In genomic region chr13:113298001-113298945, GRCh38 we compare ENCODE assay signal across 8 cellular contexts. TPM values are rescaled to one million over a fixed set of nuclear protein-coding genes. Genes with fewer than 3 reads are reported as not detected.
DNase-seq lines count a peak whose midpoint lies in the region; ATAC-seq, FAIRE-seq and TF ChIP-seq lines count a peak whose summit lies in the region.

No MANE protein-coding gene starts in this region.

- peak overlapping the region; percentile 97 for H3K27ac Mint-ChIP-seq in activated T-helper 2 cell treated with anti-CD3 and anti-CD28 coated beads, Interferon-gamma antibody, Interleukin-2, Interleukin-4, amounts not matched to agents 10 μg/mL and 5 μg/mL and 100 μg/mL, durations not matched to agents 14 hours and 24 hours and 36 hours

- H3K4me2 ChIP-seq in keratinocyte (ENCODE audit: control insufficient read depth, extremely low read depth, insufficient read depth, low read depth, low read length), result peak overlapping the region; percentile 96

- TF ChIP-seq CTCF in heart right ventricle (IDR thresholded peaks at IDR 0.05) (no peak), keratinocyte (optimal IDR thresholded peaks at IDR 0.05 in 1 of 3, IDR thresholded peaks at IDR 0.05 in 1 of 3, conservative IDR thresholded peaks at IDR 0.05 in 1 of 3; ENCODE audit: extremely low read depth in 1 of 3, insufficient read depth in 2 of 3, low read length in 3 of 3) (no peak), thoracic aorta (IDR thresholded peaks at IDR 0.05) (no peak)

- H3K4me1 Mint-ChIP-seq in activated T-helper 2 cell treated with anti-CD3 and anti-CD28 coated beads, Interferon-gamma antibody, Interleukin-2, Interleukin-4, amounts not matched to agents 10 μg/mL and 5 μg/mL and 100 μg/mL, durations not matched to agents 14 hours and 24 hours and 36 hours (ENCODE audit: low read depth), result peaks cover 21% of the 10 kb centered on the region

- H3K9ac ChIP-seq in keratinocyte (ENCODE audit: control insufficient read depth, extremely low read depth, insufficient read depth, low read length), result peak overlapping the region; percentile 97

- dilution Hi-C loops in keratinocyte (cut with MboI; ENCODE audit: extremely low pct_ligation_motif_present, low sequenced_read_pairs), result no loop called here

- H3K9me3 Mint-ChIP-seq in activated T-helper 2 cell treated with anti-CD3 and anti-CD28 coated beads, Interferon-gamma antibody, Interleukin-2, Interleukin-4, amounts not matched to agents 10 μg/mL and 5 μg/mL and 100 μg/mL, durations not matched to agents 14 hours and 24 hours and 36 hours, result no peaks in the 10 kb centered on the region

- peak overlapping the region; percentile 96 for H3K4me3 Mint-ChIP-seq in activated T-helper 2 cell treated with anti-CD3 and anti-CD28 coated beads, Interferon-gamma antibody, Interleukin-2, Interleukin-4, amounts not matched to agents 10 μg/mL and 5 μg/mL and 100 μg/mL, durations not matched to agents 14 hours and 24 hours and 36 hours (ENCODE audit: low read depth)

- H3K4me1 ChIP-seq in heart right ventricle (peaks cover 0 to 38% (median 22%) of the 10 kb centered on the region in 9 donors), keratinocyte (ENCODE audit: control insufficient read depth, extremely low read depth, insufficient read depth, low read length) (peaks cover 17% of the 10 kb centered on the region), thoracic aorta (ENCODE audit: control insufficient read depth in 1 of 2, low read depth in 2 of 2) (peaks cover 14 to 22% of the 10 kb centered on the region in 2 donors)

- no peaks in the 10 kb centered on the region for H3K27me3 ChIP-seq in heart right ventricle
- H3K27me3 ChIP-seq in keratinocyte (ENCODE audit: control insufficient read depth, extremely low read depth, insufficient read depth, low read length), result peaks cover 7% of the 10 kb centered on the region
- no peaks in the 10 kb centered on the region for H3K27me3 ChIP-seq in thoracic aorta (replicated peaks; ENCODE audit: insufficient read depth)

- H3K9me3 ChIP-seq in heart right ventricle (no peaks in the 10 kb centered on the region), keratinocyte (ENCODE audit: control insufficient read depth, low read depth, low read length) (no peaks in the 10 kb centered on the region), thoracic aorta (no peaks in the 10 kb centered on the region)

- DNase-seq in heart right ventricle (no peak), left cardiac atrium (no peak), keratinocyte (ENCODE audit: low read depth, low spot score) (no peak), thoracic aorta (ENCODE audit: low spot score) (no peak), NCI-H446 treated with DMSO at 0.1 percent for 48 hours (lab: John Stamatoyannopoulos, UW) (no peak)
- DNase-seq in activated T-helper 2 cell treated with anti-CD3 and anti-CD28 coated beads, Interferon-gamma antibody, Interleukin-2, Interleukin-4, amounts not matched to agents 10 μg/mL and 5 μg/mL and 100 μg/mL, durations not matched to agents 14 hours and 24 hours and 36 hours (ENCODE audit: low spot score), result no peak

- 33 to 36% methylated on average over 21 of the region's 21 CpGs for WGBS in heart right ventricle, 2 donors

- no peak for ATAC-seq in heart right ventricle
- no peak for ATAC-seq in left cardiac atrium
- no peak for ATAC-seq in thoracic aorta (ENCODE audit: insufficient number of reproducible peaks, low FRiP score, low read depth)
- ATAC-seq in HG03378 (IDR thresholded peaks at IDR 0.05; ENCODE audit: unreplicated experiment), result no peak
- ATAC-seq in GM21515 (IDR thresholded peaks at IDR 0.05; ENCODE audit: unreplicated experiment), result no peak

- FAIRE-seq in keratinocyte (lab: Jason Lieb, UNC), result peak; percentile 91

- H3K27ac ChIP-seq in heart right ventricle (peak overlapping the region in 7 of 10 donors; percentile 78 to 96 (median 86)), keratinocyte (ENCODE audit: control insufficient read depth, insufficient read depth, low read length) (peak overlapping the region; percentile 90), thoracic aorta (peak overlapping the region; percentile 75 to 78)

- peak overlapping the region; percentile 68 to 95 (median 82) for H3K4me3 ChIP-seq in heart right ventricle
- peak overlapping the region; percentile 83 to 96 (median 94) for H3K4me3 ChIP-seq in keratinocyte (ENCODE audit: control insufficient read depth in 2 of 3, extremely low read depth in 1 of 3, insufficient read depth in 2 of 3, low read depth in 1 of 3, low read length in 3 of 3)
- H3K4me3 ChIP-seq in thoracic aorta, result peak overlapping the region; percentile 86

- H3K27me3 Mint-ChIP-seq in activated T-helper 2 cell treated with anti-CD3 and anti-CD28 coated beads, Interferon-gamma antibody, Interleukin-2, Interleukin-4, amounts not matched to agents 10 μg/mL and 5 μg/mL and 100 μg/mL, durations not matched to agents 14 hours and 24 hours and 36 hours (ENCODE audit: low read depth), result peaks cover 8% of the 10 kb centered on the region

- peaks cover 60% of the 10 kb centered on the region for H3K79me2 ChIP-seq in keratinocyte (ENCODE audit: control insufficient read depth, insufficient read depth, low read length)

- H2AFZ ChIP-seq in keratinocyte (ENCODE audit: control insufficient read depth, low read length), result no peak overlapping the region

- peaks cover 10% of the 10 kb centered on the region for H3K36me3 Mint-ChIP-seq in activated T-helper 2 cell treated with anti-CD3 and anti-CD28 coated beads, Interferon-gamma antibody, Interleukin-2, Interleukin-4, amounts not matched to agents 10 μg/mL and 5 μg/mL and 100 μg/mL, durations not matched to agents 14 hours and 24 hours and 36 hours (ENCODE audit: low read depth)

- H4K20me1 ChIP-seq in keratinocyte (ENCODE audit: control insufficient read depth, extremely low read depth, insufficient read depth, low read length), result peaks cover 15% of the 10 kb centered on the region

- H3K9me1 ChIP-seq in keratinocyte (ENCODE audit: control insufficient read depth, extremely low read depth, insufficient read depth, low read length), result no peaks in the 10 kb centered on the region

- intact Hi-C loops in heart right ventricle (cut with DNase I), result loop anchor here in 1 of 10 donors (5.0 kb wide), 1 partner anchor 94 kb away; no protein-coding TSS in a partner anchor
- intact Hi-C loops in left cardiac atrium (cut with DNase I), result no loop called here
- intact Hi-C loops in activated T-helper 2 cell treated with anti-CD3 and anti-CD28 coated beads, Interferon-gamma antibody, Interleukin-2, Interleukin-4, amounts not matched to agents 10 μg/mL and 5 μg/mL and 100 μg/mL, durations not matched to agents 14 hours and 24 hours and 36 hours (cut with micrococcal nuclease), result no loop called here

- peaks cover 0 to 16% (median 0%) of the 10 kb centered on the region in 9 donors for H3K36me3 ChIP-seq in heart right ventricle
- peaks cover 0 to 2% of the 10 kb centered on the region in 2 experiments for H3K36me3 ChIP-seq in keratinocyte (ENCODE audit: control insufficient read depth in 2 of 2, extremely low read depth in 1 of 2, insufficient read depth in 2 of 2, low read length in 2 of 2)
- H3K36me3 ChIP-seq in thoracic aorta, result no peaks in the 10 kb centered on the region

RNA-seq across cellular contexts. Expression of gene LAMP1, which starts 1.2 kb away (rescaled TPM):
- total RNA-seq in heart right ventricle (100 to 1,000 TPM in 5 of 10 donors, 10 to 100 TPM in 5; 80.4 to 153 (median 101) TPM), left cardiac atrium (100 to 1,000 TPM; 122 to 128 TPM), thoracic aorta (100 to 1,000 TPM; 145 to 210 TPM)
- polyA plus RNA-seq in heart right ventricle (10 to 100 TPM; 35.9 to 72.6 TPM), keratinocyte (202 to 251 TPM (median 232 TPM) in 3 replicates)
- 57.7 and 58.4 TPM in 2 replicates for total RNA-seq in activated T-helper 2 cell treated with anti-CD3 and anti-CD28 coated beads, Interferon-gamma antibody, Interleukin-2, Interleukin-4, amounts not matched to agents 10 μg/mL and 5 μg/mL and 100 μg/mL, durations not matched to agents 14 hours and 24 hours and 36 hours
- polyA plus RNA-seq in keratinocyte (2011; ENCODE audit: low read depth), result 126 TPM
- polyA plus RNA-seq in keratinocyte (2011; cell fraction: cytosol; rRNA removed), result 129 and 132 TPM in 2 replicates
- polyA plus RNA-seq in keratinocyte (2011; cell fraction: nucleus; rRNA removed), result 514 and 524 TPM in 2 replicates
- 268 and 311 TPM in 2 replicates for polyA plus RNA-seq in keratinocyte (2012; ENCODE audit: low replicate concordance)
- 111 to 194 TPM (median 170 TPM) in 3 replicates for polyA minus RNA-seq in keratinocyte
- polyA minus RNA-seq in keratinocyte (2011; cell fraction: cytosol; rRNA and poly(A)+ RNA removed), result 175 TPM
- 272 and 353 TPM in 2 replicates for polyA minus RNA-seq in keratinocyte (2011; cell fraction: nucleus; rRNA and poly(A)+ RNA removed)
